Comparison of ENCODE assay signal across 1 cellular context in genomic region chr20:19841740-19842139, GRCh38.
TF ChIP-seq lines count a peak whose summit lies in the region.

No MANE protein-coding gene starts in this region.

TF ChIP-seq in HepG2, 621 proteins besides CTCF, POLR2A, EP300 and RAD21 (continued from another document):
- TF ChIP-seq THAP9 (CRISPR knock-in tag; IDR thresholded peaks at IDR 0.05; ENCODE audit: borderline replicate concordance) = no peak
TF ChIP-seq in HepG2: peak in this region for 0.
